Comparison of ENCODE assay signal across 11 cellular contexts in genomic region chr21:42040411-42041180, GRCh38. TPM values are rescaled to one million over a fixed set of nuclear protein-coding genes. Genes with fewer than 3 reads are reported as not detected.
DNase-seq lines count a peak whose midpoint lies in the region; ATAC-seq and TF ChIP-seq lines count a peak whose summit lies in the region.
"Had no signal": no experiment of that assay in that cellular context is flagged by ENCODE, and none has a peak within 500 bp of the region (broad histone marks: within the 10 kb centered on the region; RNA-seq: fewer than 3 reads in every experiment).

No MANE protein-coding gene starts in this region.

- TF ChIP-seq CTCF in MCF 10A (IDR thresholded peaks at IDR 0.05; ENCODE audit: unreplicated experiment) (no peak), left lung (IDR thresholded peaks at IDR 0.05) (no peak), thyroid gland (IDR thresholded peaks at IDR 0.05) (no peak)

- H3K4me3 Mint-ChIP-seq in MCF 10A (ENCODE audit: unreplicated experiment): no peak overlapping the region
- no peak overlapping the region for H3K4me3 Mint-ChIP-seq in activated CD4-positive, alpha-beta memory T cell treated with anti-CD3 and anti-CD28 coated beads for 36 hours

- 82 to 90% methylated on average over 18 of the region's 18 CpGs for WGBS in thyroid gland, 2 donors

- no peaks in the 10 kb centered on the region for H3K27me3 ChIP-seq in left lung
- H3K27me3 ChIP-seq in thyroid gland: no peaks in the 10 kb centered on the region
- H3K27me3 ChIP-seq: esophagus squamous epithelium had no signal

- H3K9me3 ChIP-seq in left lung: no peaks in the 10 kb centered on the region
- no peaks in the 10 kb centered on the region for H3K9me3 ChIP-seq in thyroid gland
- H3K9me3 ChIP-seq: esophagus squamous epithelium had no signal

- H3K4me3 ChIP-seq in left lung (no peak overlapping the region), thyroid gland (replicated peaks in 1 of 3) (no peak overlapping the region)
- H3K4me3 ChIP-seq: esophagus squamous epithelium had no signal

- H3K27ac ChIP-seq in left lung (peak overlapping the region in 1 of 2 donors; percentile 48), thyroid gland (no peak overlapping the region)
- H3K27ac ChIP-seq: VCaP had no signal

- intact Hi-C loops in MCF 10A (cut with micrococcal nuclease): no loop called here
- intact Hi-C loops in left lung (cut with DNase I): no loop called here
- intact Hi-C loops in activated CD4-positive, alpha-beta memory T cell treated with anti-CD3 and anti-CD28 coated beads for 36 hours (cut with micrococcal nuclease): no loop called here
- intact Hi-C loops in thyroid gland (cut with DNase I): no loop called here

- no peaks in the 10 kb centered on the region for H3K9me3 Mint-ChIP-seq in MCF 10A (ENCODE audit: unreplicated experiment)
- H3K9me3 Mint-ChIP-seq in activated CD4-positive, alpha-beta memory T cell treated with anti-CD3 and anti-CD28 coated beads for 36 hours: no peaks in the 10 kb centered on the region

- H3K4me1 ChIP-seq in left lung (peaks cover 8 to 14% of the 10 kb centered on the region in 2 donors), thyroid gland (peaks cover 0 to 17% of the 10 kb centered on the region in 2 donors)

- peak overlapping the region; percentile 64 for H3K27ac Mint-ChIP-seq in MCF 10A (ENCODE audit: low read depth, unreplicated experiment)
- H3K27ac Mint-ChIP-seq in activated CD4-positive, alpha-beta memory T cell treated with anti-CD3 and anti-CD28 coated beads for 36 hours: no peak overlapping the region

- no TSS peak for BruUV-seq in MCF 10A (replicated peaks; lab: Mats Ljungman, UMichigan)

- peaks cover 24% of the 10 kb centered on the region for H3K4me1 Mint-ChIP-seq in MCF 10A (ENCODE audit: insufficient read depth, unreplicated experiment)
- H3K4me1 Mint-ChIP-seq in activated CD4-positive, alpha-beta memory T cell treated with anti-CD3 and anti-CD28 coated beads for 36 hours (ENCODE audit: low read depth): no peaks in the 10 kb centered on the region

- no peak for TF ChIP-seq POLR2A in thyroid gland (IDR thresholded peaks at IDR 0.05)

- no peaks in the 10 kb centered on the region for H3K27me3 Mint-ChIP-seq in MCF 10A (ENCODE audit: insufficient read depth, unreplicated experiment)
- H3K27me3 Mint-ChIP-seq in activated CD4-positive, alpha-beta memory T cell treated with anti-CD3 and anti-CD28 coated beads for 36 hours: no peaks in the 10 kb centered on the region

- peak; percentile 48 for DNase-seq in NCI-H510A (lab: John Stamatoyannopoulos, UW)
- DNase-seq in NCI-H510A treated with DMSO at 0.1 percent for 48 hours (lab: John Stamatoyannopoulos, UW): no peak
- DNase-seq in MCF 10A (ENCODE audit: unreplicated experiment): peak; percentile 95
- peak in 1 of 2 donors; percentile 30 for DNase-seq in left lung
- no peak for DNase-seq in activated CD4-positive, alpha-beta memory T cell treated with anti-CD3 and anti-CD28 coated beads for 36 hours
- DNase-seq in NCI-H1694 (lab: John Stamatoyannopoulos, UW): no peak
- no peak for DNase-seq in NCI-H1105 (lab: John Stamatoyannopoulos, UW)
- DNase-seq in thyroid gland: no peak
- DNase-seq: esophagus squamous epithelium; stimulated activated CD4-positive, alpha-beta T cell treated with anti-CD3 and anti-CD28 coated beads, Interleukin-2, amount 100 ng/mL, for 24 hours had no signal

- POLR2A ChIA-PET in MCF 10A (lab: Yijun Ruan, JAX): interaction anchor here (0.7 to 1.0 kb wide), 2 partner anchors 46 to 161 kb away, joined by 3 to 4 read pairs; partner anchors contain the start of gene PRDM15
- POLR2A ChIA-PET in activated CD4-positive, alpha-beta memory T cell treated with anti-CD3 and anti-CD28 coated beads for 36 hours (lab: Charles Lee): no interaction called here

- H3K36me3 ChIP-seq in left lung (no peaks in the 10 kb centered on the region), thyroid gland (no peaks in the 10 kb centered on the region)
- H3K36me3 ChIP-seq: esophagus squamous epithelium had no signal

- H3K36me3 Mint-ChIP-seq in MCF 10A (ENCODE audit: insufficient read depth, unreplicated experiment): no peaks in the 10 kb centered on the region
- H3K36me3 Mint-ChIP-seq in activated CD4-positive, alpha-beta memory T cell treated with anti-CD3 and anti-CD28 coated beads for 36 hours: no peaks in the 10 kb centered on the region

- CTCF ChIA-PET in MCF 10A (lab: Yijun Ruan, JAX): interaction anchor here (0.8 to 1.2 kb wide), 3 partner anchors 8 to 33 kb away, joined by 3 to 4 read pairs (median 4); no protein-coding TSS in a partner anchor
- CTCF ChIA-PET in activated CD4-positive, alpha-beta memory T cell treated with anti-CD3 and anti-CD28 coated beads for 36 hours (lab: Charles Lee): no interaction called here

- peak; percentile 66 for ATAC-seq in left lung

RNA-seq across cellular contexts. Expression of gene ZBTB21, which starts 30.4 kb away (rescaled TPM):
- total RNA-seq in MCF 10A (2022) (21.5 and 27.3 TPM in 2 replicates), left lung (10 to 100 TPM; 12.2 to 13.9 TPM), thyroid gland (10 to 100 TPM; 16.3 to 33.5 (median 18.6) TPM)
- 10 to 100 TPM; 23.6 to 24.1 TPM for total RNA-seq in activated CD4-positive, alpha-beta memory T cell treated with anti-CD3 and anti-CD28 coated beads for 36 hours

RNA-seq across cellular contexts. Expression of gene UMODL1, which starts 30.5 kb away (rescaled TPM):
- total RNA-seq in MCF 10A (2022): not detected in 2 replicates
- under 1 TPM in 1 of 2 donors, not detected in 1; 0.10 TPM for total RNA-seq in left lung
- not detected for total RNA-seq in activated CD4-positive, alpha-beta memory T cell treated with anti-CD3 and anti-CD28 coated beads for 36 hours
- total RNA-seq in thyroid gland: not detected
- total RNA-seq: esophagus squamous epithelium had no signal

Comparison
In these comparisons a context has a peak if more than half of its experiments do, and no peak if none do; other contexts are left out.
1. DNase-seq: peak in NCI-H510A (single experiment) and MCF 10A (single experiment); none in NCI-H510A treated with DMSO at 0.1 percent for 48 hours (single experiment), activated CD4-positive, alpha-beta memory T cell treated with anti-CD3 and anti-CD28 coated beads for 36 hours (single experiment), NCI-H1694 (single experiment), NCI-H1105 (single experiment) and thyroid gland (0 of 2).